Comparison of ENCODE assay signal across 12 cellular contexts in genomic region chr3:101988591-101988990, GRCh38.
DNase-seq lines count a peak whose midpoint lies in the region; ATAC-seq and TF ChIP-seq lines count a peak whose summit lies in the region.
"Had no signal": no experiment of that assay in that cellular context is flagged by ENCODE, and none has a peak within 500 bp of the region (broad histone marks: within the 10 kb centered on the region; RNA-seq: fewer than 3 reads in every experiment).

No MANE protein-coding gene starts in this region.

- H3K4me3 ChIP-seq in GM12865 (ENCODE audit: low read depth, low read length), result no peak overlapping the region
- no peak overlapping the region for H3K4me3 ChIP-seq in SJCRH30
- H3K4me3 ChIP-seq: lung had no signal

- H3K27ac Mint-ChIP-seq in activated naive CD8-positive, alpha-beta T cell treated with anti-CD3 and anti-CD28 coated beads, Interleukin-2, amount 50 U/mL, for 24 hours, result peak overlapping the region; percentile 67

- H3K4me3 Mint-ChIP-seq in activated naive CD8-positive, alpha-beta T cell treated with anti-CD3 and anti-CD28 coated beads, Interleukin-2, amount 50 U/mL, for 24 hours, result peak overlapping the region; percentile 27

- TF ChIP-seq CTCF in GM12865 (IDR thresholded peaks at IDR 0.05; ENCODE audit: insufficient read depth, low read depth, low read length, missing control alignments), result no peak

- H3K9me3 ChIP-seq in SJCRH30 (replicated peaks), result no peaks in the 10 kb centered on the region

- no peaks in the 10 kb centered on the region for H3K36me3 ChIP-seq in SJCRH30
- H3K36me3 ChIP-seq: WERI-Rb-1 had no signal

- ATAC-seq in GM19351 (IDR thresholded peaks at IDR 0.05; ENCODE audit: unreplicated experiment), result peak; percentile 31
- ATAC-seq in HG03520 (IDR thresholded peaks at IDR 0.05; ENCODE audit: unreplicated experiment), result peak; percentile 30
- peak; percentile 85 for ATAC-seq in activated naive CD8-positive, alpha-beta T cell treated with anti-CD3 and anti-CD28 coated beads, Interleukin-2, amount 50 U/mL, for 24 hours
- no peak for ATAC-seq in HG03025 (IDR thresholded peaks at IDR 0.05; ENCODE audit: low FRiP score, unreplicated experiment)
- ATAC-seq: sciatic nerve had no signal

- H3K9me3 Mint-ChIP-seq in activated naive CD8-positive, alpha-beta T cell treated with anti-CD3 and anti-CD28 coated beads, Interleukin-2, amount 50 U/mL, for 24 hours, result no peaks in the 10 kb centered on the region

- H3K27me3 ChIP-seq in SJCRH30, result no peaks in the 10 kb centered on the region

- H3K27me3 Mint-ChIP-seq in activated naive CD8-positive, alpha-beta T cell treated with anti-CD3 and anti-CD28 coated beads, Interleukin-2, amount 50 U/mL, for 24 hours, result peaks cover 1% of the 10 kb centered on the region

- H3K27ac ChIP-seq in SJCRH30, result no peak overlapping the region
- H3K27ac ChIP-seq: WERI-Rb-1 had no signal

- peak; percentile 50 for DNase-seq in GM12865 (ENCODE audit: low read depth)
- peak; percentile 24 for DNase-seq in activated naive CD8-positive, alpha-beta T cell treated with anti-CD3 and anti-CD28 coated beads, Interleukin-2, amount 50 U/mL, for 24 hours
- DNase-seq in NCI-H2107 (lab: John Stamatoyannopoulos, UW), result no peak
- DNase-seq in NCI-H1105 treated with DMSO at 0.1 percent for 48 hours (lab: John Stamatoyannopoulos, UW), result no peak
- DNase-seq in SJCRH30, result no peak
- DNase-seq: stimulated activated naive CD4-positive, alpha-beta T cell treated with Interleukin-2 at 50 U/mL for 16 hours; WERI-Rb-1 had no signal

- H3K4me1 ChIP-seq in SJCRH30, result peaks cover 3% of the 10 kb centered on the region; the same call in 1 of the 2 replicates

- H3K4me1 Mint-ChIP-seq in activated naive CD8-positive, alpha-beta T cell treated with anti-CD3 and anti-CD28 coated beads, Interleukin-2, amount 50 U/mL, for 24 hours, result peaks cover 49% of the 10 kb centered on the region

- H3K36me3 Mint-ChIP-seq in activated naive CD8-positive, alpha-beta T cell treated with anti-CD3 and anti-CD28 coated beads, Interleukin-2, amount 50 U/mL, for 24 hours (ENCODE audit: low read depth), result no peaks in the 10 kb centered on the region

Comparison
In these comparisons a context has a peak if more than half of its experiments do, and no peak if none do; other contexts are left out.
1. DNase-seq: peak in GM12865 (single experiment) and activated naive CD8-positive, alpha-beta T cell treated with anti-CD3 and anti-CD28 coated beads, Interleukin-2, amount 50 U/mL, for 24 hours (single experiment); none in NCI-H2107 (single experiment), NCI-H1105 treated with DMSO at 0.1 percent for 48 hours (single experiment) and SJCRH30 (0 of 2).